ENCODE assay signal across 21 cellular contexts in genomic region chr16:10684541-10685151, GRCh38. TPM values are rescaled to one million over a fixed set of nuclear protein-coding genes. Genes with fewer than 3 reads are reported as not detected.
DNase-seq lines count a peak whose midpoint lies in the region; ATAC-seq and TF ChIP-seq lines count a peak whose summit lies in the region.
"Had no signal": no experiment of that assay in that cellular context is flagged by ENCODE, and none has a peak within 500 bp of the region (broad histone marks: within the 10 kb centered on the region; RNA-seq: fewer than 3 reads in every experiment).

No MANE protein-coding gene starts in this region.

- H3K27me3 Mint-ChIP-seq in GM23338 (ENCODE audit: insufficient read depth, low read depth, poor library complexity): peaks cover 11% of the 10 kb centered on the region
- H3K27me3 Mint-ChIP-seq in neural progenitor cell (ENCODE audit: insufficient read depth, low read depth): peaks cover 21% of the 10 kb centered on the region

- no peaks in the 10 kb centered on the region for H3K9me2 ChIP-seq in GM23338 (ENCODE audit: insufficient read depth)

- no peaks in the 10 kb centered on the region for H3K4me1 ChIP-seq in GM23338 (ENCODE audit: insufficient read depth)
- H3K4me1 ChIP-seq in neural progenitor cell: no peaks in the 10 kb centered on the region

- H3K36me3 Mint-ChIP-seq in GM23338 (ENCODE audit: low read depth): no peaks in the 10 kb centered on the region
- no peaks in the 10 kb centered on the region for H3K36me3 Mint-ChIP-seq in neural progenitor cell

- H3K4me3 ChIP-seq in GM23338 (no peak overlapping the region), neural progenitor cell (no peak overlapping the region)

- no peaks in the 10 kb centered on the region for H4K20me1 ChIP-seq in GM23338 (replicated peaks; ENCODE audit: insufficient read depth)
- no peaks in the 10 kb centered on the region for H4K20me1 ChIP-seq in neural progenitor cell (ENCODE audit: low read depth)

- no peaks in the 10 kb centered on the region for H3K9me3 ChIP-seq in neural progenitor cell (ENCODE audit: low read depth)

- no peak for ATAC-seq in GM23338

- no peak overlapping the region for H3K9ac ChIP-seq in neural progenitor cell

- H3K27ac Mint-ChIP-seq in GM23338 (no peak overlapping the region), neural progenitor cell (no peak overlapping the region)

- H3F3A ChIP-seq in GM23338 (replicated peaks; ENCODE audit: low read depth): no peaks in the 10 kb centered on the region
- no peaks in the 10 kb centered on the region for H3F3A ChIP-seq in neural progenitor cell (ENCODE audit: low read depth)

- DNase-seq in NCI-H82 (lab: John Stamatoyannopoulos, UW) (peak; percentile 27), NCI-H82 treated with DMSO at 0.1 percent for 48 hours (lab: John Stamatoyannopoulos, UW; ENCODE audit: unreplicated experiment) (no peak), GM23338 (ENCODE audit: low spot score) (no peak), neural progenitor cell (ENCODE audit: low spot score) (no peak), ureter (ENCODE audit: low spot score) (peak; percentile 35), CD1c-positive myeloid dendritic cell (ENCODE audit: extremely low spot score) (no peak), GM03348 (ENCODE audit: low spot score) (no peak), SW480 (ENCODE audit: low spot score) (no peak)
- DNase-seq: ACHN, DMS53, GF-D8, Karpas-422, MV-4-11, NCI-H1105 treated with DMSO at 0.1 percent for 48 hours, NCI-H2029 treated with DMSO at 0.1 percent for 48 hours, NCI-H226, NCI-H510A treated with DMSO at 0.1 percent for 48 hours, NCI-H774, Right ventricle myocardium superior had no signal

- no peak overlapping the region for H3K4me2 ChIP-seq in GM23338
- H3K4me2 ChIP-seq in neural progenitor cell: no peak overlapping the region

- no peaks in the 10 kb centered on the region; the same call in 2 of the 3 replicates for H3K9me3 Mint-ChIP-seq in GM23338
- no peaks in the 10 kb centered on the region for H3K9me3 Mint-ChIP-seq in neural progenitor cell

- peak overlapping the region; percentile 43 for H2AFZ ChIP-seq in GM23338
- H2AFZ ChIP-seq in neural progenitor cell (replicated peaks): peak overlapping the region; percentile 5

- H3K4me3 Mint-ChIP-seq in GM23338 (no peak overlapping the region), neural progenitor cell (no peak overlapping the region)

- no peaks in the 10 kb centered on the region; the same call in 1 of the 3 replicates for H3K4me1 Mint-ChIP-seq in GM23338
- H3K4me1 Mint-ChIP-seq in neural progenitor cell: peaks cover 9% of the 10 kb centered on the region

- H3K27me3 ChIP-seq in GM23338 (ENCODE audit: insufficient read depth) (no peaks in the 10 kb centered on the region), neural progenitor cell (no peaks in the 10 kb centered on the region)

- H3K27ac ChIP-seq in GM23338 (ENCODE audit: low read depth): no peak overlapping the region
- no peak overlapping the region for H3K27ac ChIP-seq in neural progenitor cell
- H3K27ac ChIP-seq: 22Rv1 had no signal

- TF ChIP-seq CTCF in GM23338 (conservative IDR thresholded peaks at IDR 0.05; ENCODE audit: low read depth in 2 of 2) (no peak), neural progenitor cell (IDR thresholded peaks at IDR 0.05) (no peak)

- H3K36me3 ChIP-seq in GM23338 (ENCODE audit: insufficient read depth): no peaks in the 10 kb centered on the region
- no peaks in the 10 kb centered on the region for H3K36me3 ChIP-seq in neural progenitor cell

- H3K79me2 ChIP-seq in GM23338 (replicated peaks; ENCODE audit: insufficient read depth) (no peaks in the 10 kb centered on the region), neural progenitor cell (ENCODE audit: low read depth) (no peaks in the 10 kb centered on the region)

TF ChIP-seq in GM23338, 12 proteins besides CTCF, POLR2A, EP300 and RAD21:
- TF ChIP-seq EZH2phosphoT487 (IDR thresholded peaks at IDR 0.05; ENCODE audit: unreplicated experiment): no peak
- TF ChIP-seq ZNF114 (CRISPR knock-in tag; IDR thresholded peaks at IDR 0.05): no peak
- no peak for TF ChIP-seq EZH2 (IDR thresholded peaks at IDR 0.05; ENCODE audit: low read depth, unreplicated experiment)
- TF ChIP-seq JUNB (IDR thresholded peaks at IDR 0.05; ENCODE audit: unreplicated experiment): no peak
- TF ChIP-seq ZNF331 (CRISPR knock-in tag; IDR thresholded peaks at IDR 0.05; ENCODE audit: low read depth): no peak
- no peak for TF ChIP-seq ZNF462 (CRISPR knock-in tag; IDR thresholded peaks at IDR 0.05)

RNA-seq across cellular contexts. Expression of gene TEKT5, which starts 10.1 kb away (rescaled TPM):
- 0.19 and 0.52 TPM in 2 replicates for total RNA-seq in GM23338 (2014; rRNA removed; shearing (Covaris generic))
- not detected in 2 replicates for polyA plus RNA-seq in GM23338 (2016; fragmentation: Nextera tagmentation; extraction: Ambion mirVana)
- 0.07 and 0.50 TPM in 2 replicates for total RNA-seq in neural progenitor cell (ENCODE audit: low replicate concordance)
- 8.0 TPM for total RNA-seq in ureter
- total RNA-seq: Right ventricle myocardium superior, RPMI7951 had no signal

RNA-seq across cellular contexts. Expression of gene NUBP1, which starts 59.0 kb away (rescaled TPM):
- 22.8 and 29.1 TPM in 2 replicates for total RNA-seq in GM23338 (2014; rRNA removed; shearing (Covaris generic))
- 41.2 and 44.0 TPM in 2 replicates for polyA plus RNA-seq in GM23338 (2016; fragmentation: Nextera tagmentation; extraction: Ambion mirVana)
- total RNA-seq in neural progenitor cell (ENCODE audit: low replicate concordance) (21.6 and 22.8 TPM in 2 replicates), ureter (48.5 TPM)

Comparison
In these comparisons a context has a peak if more than half of its experiments do, and no peak if none do; other contexts are left out.
1. DNase-seq: peak in NCI-H82 (single experiment) and ureter (single experiment); none in NCI-H82 treated with DMSO at 0.1 percent for 48 hours (single experiment), GM23338 (single experiment), neural progenitor cell (single experiment), CD1c-positive myeloid dendritic cell (single experiment), GM03348 (single experiment) and SW480 (single experiment).